In genomic region chr5:115511632-115512031, GRCh38 we compare ENCODE assay signal across 24 cellular contexts.
"Had no signal": no experiment of that assay in that cellular context is flagged by ENCODE, and none has a peak within 500 bp of the region (broad histone marks: within the 10 kb centered on the region; RNA-seq: fewer than 3 reads in every experiment).

No MANE protein-coding gene starts in this region.

- H3K27ac ChIP-seq: colonic mucosa, coronary artery, epithelial cell of prostate, esophagus muscularis mucosa, esophagus squamous epithelium, foreskin keratinocyte, gastrocnemius medialis, gastroesophageal sphincter, heart left ventricle, heart right ventricle had no signal

- H3K4me3 ChIP-seq: colonic mucosa, coronary artery, dorsolateral prefrontal cortex, esophagus muscularis mucosa, esophagus squamous epithelium, gastrocnemius medialis, gastroesophageal sphincter, heart left ventricle, heart right ventricle had no signal

- H3K4me3 Mint-ChIP-seq: dendritic cell treated with granulocyte-macrophage colony-stimulating factor and Interleukin-4, amounts not matched to agents 40 ng/mL and 50 ng/mL, for 4 days; effector memory CD8-positive, alpha-beta T cell; endodermal cell had no signal

- H3K36me3 ChIP-seq: colonic mucosa, esophagus muscularis mucosa, esophagus squamous epithelium, gastrocnemius medialis, gastroesophageal sphincter, heart left ventricle, heart right ventricle had no signal

- H3K9me3 Mint-ChIP-seq: endodermal cell had no signal

- H3K9me3 ChIP-seq: colonic mucosa, esophagus muscularis mucosa, esophagus squamous epithelium, gastrocnemius medialis, gastroesophageal sphincter, heart left ventricle, heart right ventricle had no signal

- H3K27ac Mint-ChIP-seq: dendritic cell treated with granulocyte-macrophage colony-stimulating factor and Interleukin-4, amounts not matched to agents 40 ng/mL and 50 ng/mL, for 4 days; effector memory CD8-positive, alpha-beta T cell; endodermal cell had no signal

- H3K4me1 ChIP-seq: colonic mucosa, esophagus squamous epithelium, foreskin keratinocyte, gastrocnemius medialis had no signal

- DNase-seq: colonic mucosa; cortex of kidney; dermis blood vessel endothelial cell; dorsolateral prefrontal cortex; effector CD4-positive, alpha-beta T cell; effector CD8-positive, alpha-beta T cell; effector memory CD4-positive, alpha-beta T cell; effector memory CD8-positive, alpha-beta T cell; endodermal cell; erythroblast; esophagus squamous epithelium; foreskin fibroblast; foreskin keratinocyte; foreskin melanocyte; gastrocnemius medialis; glutamatergic neuron; head of caudate nucleus; heart left ventricle; heart right ventricle had no signal

- H3K4me1 Mint-ChIP-seq: endodermal cell had no signal
